Comparison of ENCODE assay signal across 6 cellular contexts in the genomic region with DNA sequence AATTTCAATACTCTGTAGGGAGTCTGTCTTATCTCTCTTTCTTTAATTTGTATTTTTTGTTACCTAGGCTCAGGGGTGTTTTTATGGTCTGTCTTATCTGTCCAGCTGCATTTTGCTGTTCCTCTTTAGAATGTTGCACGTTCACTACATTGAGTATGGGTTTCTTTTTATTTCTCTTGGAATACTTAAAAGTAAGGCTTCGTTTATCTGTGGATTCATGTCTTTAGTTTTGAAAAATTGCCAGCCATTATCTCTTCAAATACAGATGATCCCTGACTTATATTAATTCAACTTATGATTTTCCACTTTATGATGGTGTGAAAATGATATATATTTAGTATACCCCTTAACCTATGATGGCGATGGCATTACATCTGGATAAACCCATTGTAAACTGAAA.
"Had no signal": no experiment of that assay in that cellular context is flagged by ENCODE, and none has a peak within 500 bp of the region (broad histone marks: within the 10 kb centered on the region; RNA-seq: fewer than 3 reads in every experiment).

No MANE protein-coding gene starts in this region.

- H3K4me3 ChIP-seq: K562 had no signal

- DNase-seq: IMR-90, KBM-7, KG1 had no signal

- H3K27ac ChIP-seq: HL-60, KMS-11 had no signal
